Comparison of ENCODE assay signal across 25 cellular contexts in genomic region chr1:29094433-29094832, GRCh38. TPM values are rescaled to one million over a fixed set of nuclear protein-coding genes. Genes with fewer than 3 reads are reported as not detected.
"Had no signal": no experiment of that assay in that cellular context is flagged by ENCODE, and none has a peak within 500 bp of the region (broad histone marks: within the 10 kb centered on the region; RNA-seq: fewer than 3 reads in every experiment).

No MANE protein-coding gene starts in this region.

- H3K27me3 ChIP-seq: ascending aorta, body of pancreas had no signal

- H3K9me3 ChIP-seq: ascending aorta, body of pancreas had no signal

- ATAC-seq: activated naive CD4-positive, alpha-beta T cell treated with anti-CD3 and anti-CD28 coated beads, Interleukin-2, amount 50 U/mL, for 72 hours; activated naive CD8-positive, alpha-beta T cell treated with anti-CD3 and anti-CD28 coated beads, Interleukin-2, amount 50 U/mL, for 24 hours; activated T-cell treated with anti-CD3 and anti-CD28 coated beads, Interleukin-2, amount 50 U/mL, for 4 hours; body of pancreas; Right ventricle myocardium inferior; T-cell had no signal

- H3K4me1 ChIP-seq: ascending aorta, body of pancreas had no signal

- H3K27ac ChIP-seq: ascending aorta, body of pancreas, SK-N-MC had no signal

- H3K4me3 ChIP-seq: ascending aorta, body of pancreas, SK-N-MC had no signal

- DNase-seq: activated B cell treated with CpG ODN at 0.5 μM for 24 hours; activated CD4-positive, alpha-beta memory T cell treated with anti-CD3 and anti-CD28 coated beads for 36 hours; activated CD4-positive, alpha-beta T cell treated with anti-CD3 and anti-CD28 coated beads, Interleukin-2, amount 10 ng/mL, durations not matched to agents 7 days and 5 days; activated CD8-positive, alpha-beta memory T cell treated with anti-CD3 and anti-CD28 coated beads for 24 hours; activated effector memory CD4-positive, alpha-beta T cell treated with anti-CD3 and anti-CD28 coated beads, Interleukin-2, amount 50 U/mL, for 16 hours; activated naive CD4-positive, alpha-beta T cell treated with Interleukin-2 at 50 U/mL for 16 hours; activated naive CD8-positive, alpha-beta T cell treated with anti-CD3 and anti-CD28 coated beads, Interleukin-2, amount 50 U/mL, for 24 hours; activated T-cell treated with anti-CD3 and anti-CD28 coated beads, Interleukin-2, amount 50 U/mL, for 4 hours; amniotic stem cell; body of pancreas; Kasumi-1; KBM-7; NCI-H1092 treated with DMSO at 0.1 percent for 48 hours; NCI-H1417 treated with DMSO at 0.1 percent for 48 hours; NCI-H1694; NCI-H2029; NCI-H446; NCI-H524; T-cell; T-helper 2 cell; T1000 had no signal

RNA-seq across cellular contexts. Expression of gene TMEM200B, which starts 29.3 kb away (rescaled TPM):
- total RNA-seq: activated B cell treated with CpG ODN at 0.5 μM for 24 hours; activated CD4-positive, alpha-beta T cell treated with anti-CD3 and anti-CD28 coated beads, Interleukin-2, amount 10 ng/mL, durations not matched to agents 7 days and 5 days had no signal
